ENCODE assay signal across 10 cellular contexts in genomic region chr2:84424152-84424551, GRCh38. TPM values are rescaled to one million over a fixed set of nuclear protein-coding genes. Genes with fewer than 3 reads are reported as not detected.
DNase-seq lines count a peak whose midpoint lies in the region; ATAC-seq and TF ChIP-seq lines count a peak whose summit lies in the region.
"Had no signal": no experiment of that assay in that cellular context is flagged by ENCODE, and none has a peak within 500 bp of the region (broad histone marks: within the 10 kb centered on the region; RNA-seq: fewer than 3 reads in every experiment).

No MANE protein-coding gene starts in this region.

- H3K27me3 Mint-ChIP-seq in CD14-positive monocyte (ENCODE audit: low read depth in 3 of 3): peaks cover 1 to 2% (median 1%) of the 10 kb centered on the region in 3 donors
- H3K27me3 Mint-ChIP-seq: activated CD4-positive, alpha-beta memory T cell treated with anti-CD3 and anti-CD28 coated beads for 36 hours; IgD-negative memory B cell had no signal

- POLR2A ChIA-PET in HEK293 (lab: Yijun Ruan, JAX): no interaction called here

- TF ChIP-seq CTCF in CD14-positive monocyte (IDR thresholded peaks at IDR 0.05) (peak; percentile 43), HEK293 (tag by site-specific recombination; IDR thresholded peaks at IDR 0.05) (no peak), liver (IDR thresholded peaks at IDR 0.05; ENCODE audit: low read depth, low read length, missing input control) (peak; percentile 33), gastrocnemius medialis (IDR thresholded peaks at IDR 0.05 in 4 of 5, conservative IDR thresholded peaks at IDR 0.05 in 1 of 5) (no peak)

- H3K9ac ChIP-seq in adipocyte (ENCODE audit: low read length) (no peak overlapping the region), liver (ENCODE audit: low read depth in 1 of 2, low read length in 2 of 2) (no peak overlapping the region)

- no peak for TF ChIP-seq POLR2A in gastrocnemius medialis (IDR thresholded peaks at IDR 0.05)

- H3K4me1 Mint-ChIP-seq in CD14-positive monocyte: peaks cover 7% of the 10 kb centered on the region

- intact Hi-C loops in CD14-positive monocyte (cut with micrococcal nuclease) (no loop called here), gastrocnemius medialis (cut with DNase I; ENCODE audit: low total_unique reads) (no loop called here)

- H3K36me3 Mint-ChIP-seq in CD14-positive monocyte: peaks cover 49 to 57% of the 10 kb centered on the region in 2 donors

- in situ Hi-C loops in gastrocnemius medialis (cut with MboI; ENCODE audit: low sequenced_read_pairs in 4 of 4): no loop called here

- H3K9me3 ChIP-seq in HEK293 (ENCODE audit: control insufficient read depth, insufficient read depth, low read depth, low read length) (no peaks in the 10 kb centered on the region), adipocyte (ENCODE audit: control insufficient read depth, low read length) (no peaks in the 10 kb centered on the region), liver (ENCODE audit: control insufficient read depth in 4 of 4, low read length in 3 of 4) (no peaks in the 10 kb centered on the region), gastrocnemius medialis (no peaks in the 10 kb centered on the region)

- H3K27ac ChIP-seq in HEK293 (ENCODE audit: extremely low read depth, low read depth, low read length) (no peak overlapping the region), liver (ENCODE audit: low read depth in 1 of 2, low read length in 2 of 2) (no peak overlapping the region), gastrocnemius medialis (no peak overlapping the region)

- no peaks in the 10 kb centered on the region for H3K9me3 Mint-ChIP-seq in CD14-positive monocyte
- H3K9me3 Mint-ChIP-seq: activated CD4-positive, alpha-beta memory T cell treated with anti-CD3 and anti-CD28 coated beads for 36 hours; IgD-negative memory B cell had no signal

- H3K27ac Mint-ChIP-seq in CD14-positive monocyte: no peak overlapping the region
- H3K27ac Mint-ChIP-seq: activated CD4-positive, alpha-beta memory T cell treated with anti-CD3 and anti-CD28 coated beads for 36 hours had no signal

- H3K4me3 Mint-ChIP-seq in CD14-positive monocyte: no peak overlapping the region
- H3K4me3 Mint-ChIP-seq: activated CD4-positive, alpha-beta memory T cell treated with anti-CD3 and anti-CD28 coated beads for 36 hours; IgD-negative memory B cell had no signal

- H3K27me3 ChIP-seq in adipocyte (replicated peaks; ENCODE audit: control insufficient read depth, insufficient read depth, low read length): no peaks in the 10 kb centered on the region
- H3K27me3 ChIP-seq in liver (ENCODE audit: control insufficient read depth in 4 of 4, insufficient read depth in 4 of 4, low read length in 3 of 4): no peaks in the 10 kb centered on the region
- H3K27me3 ChIP-seq in gastrocnemius medialis: no peaks in the 10 kb centered on the region

- no peak for ATAC-seq in GM18517 (IDR thresholded peaks at IDR 0.05; ENCODE audit: unreplicated experiment)
- no peak for ATAC-seq in gastrocnemius medialis

- no peak for DNase-seq in CD14-positive monocyte (ENCODE audit: low spot score)
- peak; percentile 61 for DNase-seq in adipocyte (ENCODE audit: low read depth)
- no peak for DNase-seq in NCI-H2081 (lab: John Stamatoyannopoulos, UW)
- no peak for DNase-seq in NCI-H2081 treated with DMSO at 0.1 percent for 48 hours (lab: John Stamatoyannopoulos, UW)
- no peak for DNase-seq in gastrocnemius medialis
- DNase-seq: activated CD4-positive, alpha-beta memory T cell treated with anti-CD3 and anti-CD28 coated beads for 36 hours had no signal

- CTCF ChIA-PET in HEK293 (lab: Yijun Ruan, JAX): interaction anchor here (0.6 to 1.1 kb wide), 8 partner anchors 11 to 466 kb away, joined by 3 to 4 read pairs (median 3); no protein-coding TSS in a partner anchor

- peak; percentile 37 to 58 for TF ChIP-seq RAD21 in liver (IDR thresholded peaks at IDR 0.05)

- H3K36me3 ChIP-seq in HEK293 (ENCODE audit: control insufficient read depth in 2 of 2, insufficient read depth in 1 of 2, low read length in 2 of 2): peaks cover 14 to 54% of the 10 kb centered on the region in 2 experiments
- H3K36me3 ChIP-seq in adipocyte (ENCODE audit: control insufficient read depth, insufficient read depth, low read length, severe bottlenecking): peaks cover 47% of the 10 kb centered on the region
- H3K36me3 ChIP-seq in liver (ENCODE audit: control insufficient read depth in 4 of 4, insufficient read depth in 3 of 4, low read depth in 1 of 4, low read length in 3 of 4): peaks cover 6 to 43% (median 28%) of the 10 kb centered on the region in 4 donors
- peaks cover 0 to 54% of the 10 kb centered on the region in 2 donors for H3K36me3 ChIP-seq in gastrocnemius medialis

- no peaks in the 10 kb centered on the region for H3K4me1 ChIP-seq in HEK293 (ENCODE audit: control insufficient read depth, insufficient read depth, low read length)
- peaks cover 20% of the 10 kb centered on the region for H3K4me1 ChIP-seq in adipocyte (ENCODE audit: control insufficient read depth, insufficient read depth, low read length)
- H3K4me1 ChIP-seq in liver (ENCODE audit: control insufficient read depth in 4 of 4, insufficient read depth in 4 of 4, low read length in 3 of 4): peaks cover 0 to 7% (median 0%) of the 10 kb centered on the region in 4 donors
- no peaks in the 10 kb centered on the region for H3K4me1 ChIP-seq in gastrocnemius medialis

- no peak overlapping the region for H3K4me3 ChIP-seq in HEK293 (ENCODE audit: low read depth, low read length)
- H3K4me3 ChIP-seq in adipocyte (ENCODE audit: low read length): no peak overlapping the region
- H3K4me3 ChIP-seq in liver (ENCODE audit: low read depth in 1 of 3, low read length in 3 of 3): no peak overlapping the region
- no peak overlapping the region for H3K4me3 ChIP-seq in gastrocnemius medialis

TF ChIP-seq in HEK293, 187 proteins besides CTCF, POLR2A, EP300 and RAD21:
- TF ChIP-seq ZNF214 (tag by site-specific recombination; IDR thresholded peaks at IDR 0.05; ENCODE audit: borderline replicate concordance): no peak
- no peak for TF ChIP-seq ZNF677 (tag by site-specific recombination; IDR thresholded peaks at IDR 0.05)
- TF ChIP-seq ZNF654 (tag by site-specific recombination; IDR thresholded peaks at IDR 0.05; ENCODE audit: low read depth): peak; percentile 48

TF ChIP-seq in liver, 16 proteins besides CTCF, POLR2A, EP300 and RAD21:
- TF ChIP-seq HNF4A (conservative IDR thresholded peaks at IDR 0.05): no peak
- no peak for TF ChIP-seq FOXA1 (IDR thresholded peaks at IDR 0.05)
- TF ChIP-seq ATF3 (IDR thresholded peaks at IDR 0.05): no peak
- no peak for TF ChIP-seq SP1 (IDR thresholded peaks at IDR 0.05)
- TF ChIP-seq, protein P1, sequence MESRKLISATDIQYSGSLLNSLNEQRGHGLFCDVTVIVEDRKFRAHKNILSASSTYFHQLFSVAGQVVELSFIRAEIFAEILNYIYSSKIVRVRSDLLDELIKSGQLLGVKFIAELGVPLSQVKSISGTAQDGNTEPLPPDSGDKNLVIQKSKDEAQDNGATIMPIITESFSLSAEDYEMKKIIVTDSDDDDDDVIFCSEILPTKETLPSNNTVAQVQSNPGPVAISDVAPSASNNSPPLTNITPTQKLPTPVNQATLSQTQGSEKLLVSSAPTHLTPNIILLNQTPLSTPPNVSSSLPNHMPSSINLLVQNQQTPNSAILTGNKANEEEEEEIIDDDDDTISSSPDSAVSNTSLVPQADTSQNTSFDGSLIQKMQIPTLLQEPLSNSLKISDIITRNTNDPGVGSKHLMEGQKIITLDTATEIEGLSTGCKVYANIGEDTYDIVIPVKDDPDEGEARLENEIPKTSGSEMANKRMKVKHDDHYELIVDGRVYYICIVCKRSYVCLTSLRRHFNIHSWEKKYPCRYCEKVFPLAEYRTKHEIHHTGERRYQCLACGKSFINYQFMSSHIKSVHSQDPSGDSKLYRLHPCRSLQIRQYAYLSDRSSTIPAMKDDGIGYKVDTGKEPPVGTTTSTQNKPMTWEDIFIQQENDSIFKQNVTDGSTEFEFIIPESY (IDR thresholded peaks at IDR 0.05): no peak
- TF ChIP-seq HNF4G (IDR thresholded peaks at IDR 0.05): no peak

RNA-seq across cellular contexts. Expression of gene SUCLG1, which starts 34.9 kb away (rescaled TPM):
- 100 to 1,000 TPM in 1 of 2 donors, 10 to 100 TPM in 1; 98.9 to 114 TPM for polyA plus RNA-seq in CD14-positive monocyte
- 100 to 1,000 TPM in 1 of 2 donors, 10 to 100 TPM in 1; 60.5 to 149 TPM for total RNA-seq in liver
- polyA plus RNA-seq in liver: 100 to 1,000 TPM; 101 to 138 TPM
- 100 to 1,000 TPM in 3 of 4 donors, 10 to 100 TPM in 1; 96.9 to 136 (median 117) TPM for total RNA-seq in gastrocnemius medialis

Comparison
In these comparisons a context has a peak if more than half of its experiments do, and no peak if none do; other contexts are left out.
1. CTCF ChIP-seq: peak in CD14-positive monocyte (single experiment) and liver (single experiment); none in HEK293 (single experiment) and gastrocnemius medialis (0 of 5).